ENCODE assay signal across 12 cellular contexts in the genomic region with DNA sequence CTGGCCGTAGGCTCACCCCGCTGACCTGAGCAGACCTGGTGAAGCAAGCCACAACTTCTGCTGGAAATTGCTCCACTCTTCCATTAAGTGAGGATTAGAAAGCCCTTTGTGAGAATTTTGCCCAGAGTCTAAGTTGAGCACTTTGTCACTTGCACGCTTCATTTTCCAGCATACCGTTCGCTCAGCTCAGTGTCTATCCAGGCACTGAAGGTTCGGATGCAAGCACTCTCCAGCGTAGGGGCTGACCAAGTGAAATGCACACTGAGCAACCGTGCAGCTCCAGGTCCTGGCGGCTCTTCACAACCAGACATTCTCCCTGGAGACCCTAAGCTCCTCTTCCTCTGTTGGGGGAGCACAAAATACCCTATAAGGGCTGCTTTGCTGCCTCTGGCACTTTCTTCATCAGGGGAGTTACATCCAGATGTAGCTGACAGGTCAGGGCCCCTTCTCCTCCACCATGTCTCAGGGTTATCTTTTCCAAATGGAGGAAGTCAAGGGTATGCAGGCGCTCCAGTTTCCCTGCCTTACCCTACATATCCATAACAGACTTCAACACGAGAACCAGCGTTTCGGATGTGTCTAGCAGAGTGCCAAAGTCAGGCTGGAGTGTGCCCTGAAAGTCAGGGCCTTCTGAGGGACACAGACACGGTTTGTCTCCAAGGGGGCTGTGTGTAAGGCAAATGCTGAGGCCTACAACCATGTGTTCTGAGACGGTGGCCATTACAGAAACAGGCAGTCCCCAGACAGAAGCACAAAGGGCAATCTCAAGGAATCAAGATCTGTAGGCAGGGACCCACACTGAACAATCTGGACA.
"Had no signal": no experiment of that assay in that cellular context is flagged by ENCODE, and none has a peak within 500 bp of the region (broad histone marks: within the 10 kb centered on the region; RNA-seq: fewer than 3 reads in every experiment).

No MANE protein-coding gene starts in this region.

- H3K9me3 Mint-ChIP-seq: activated naive CD4-positive, alpha-beta T cell treated with anti-CD3 and anti-CD28 coated beads, Interleukin-2, amount 10 ng/mL, durations not matched to agents 7 days and 5 days; stimulated activated memory B cell treated with anti-CD40 and anti-IgM and Interleukin-4, amounts not matched to agents 10 μg/mL and 1 μg/mL and 100 μg/mL, for 72 hours had no signal

- H3K4me3 Mint-ChIP-seq: activated naive CD4-positive, alpha-beta T cell treated with anti-CD3 and anti-CD28 coated beads, Interleukin-2, amount 10 ng/mL, durations not matched to agents 7 days and 5 days; stimulated activated memory B cell treated with anti-CD40 and anti-IgM and Interleukin-4, amounts not matched to agents 10 μg/mL and 1 μg/mL and 100 μg/mL, for 72 hours had no signal

- H3K4me1 Mint-ChIP-seq: activated naive CD4-positive, alpha-beta T cell treated with anti-CD3 and anti-CD28 coated beads, Interleukin-2, amount 10 ng/mL, durations not matched to agents 7 days and 5 days had no signal

- DNase-seq: activated CD4-positive, alpha-beta T cell treated with anti-CD3 and anti-CD28 coated beads for 1 hour; activated CD4-positive, alpha-beta T cell treated with anti-CD3 and anti-CD28 coated beads, Interleukin-2, amount 50 U/mL, for 4 hours; activated naive CD4-positive, alpha-beta T cell treated with anti-CD3 and anti-CD28 coated beads, Interleukin-2, amount 10 ng/mL, durations not matched to agents 7 days and 5 days; adrenal gland; colonic mucosa; hypothalamus; occipital lobe; SK-N-SH; stimulated activated CD4-positive, alpha-beta T cell treated with anti-CD3 and anti-CD28 coated beads, Interleukin-2, amount 100 ng/mL, for 48 hours; T-helper 1 cell; T1000 had no signal

- H3K27ac Mint-ChIP-seq: activated naive CD4-positive, alpha-beta T cell treated with anti-CD3 and anti-CD28 coated beads, Interleukin-2, amount 10 ng/mL, durations not matched to agents 7 days and 5 days; stimulated activated memory B cell treated with anti-CD40 and anti-IgM and Interleukin-4, amounts not matched to agents 10 μg/mL and 1 μg/mL and 100 μg/mL, for 72 hours had no signal

- ATAC-seq: stimulated activated memory B cell treated with anti-CD40 and anti-IgM and Interleukin-4, amounts not matched to agents 10 μg/mL and 1 μg/mL and 100 μg/mL, for 72 hours had no signal

- H3K36me3 Mint-ChIP-seq: activated naive CD4-positive, alpha-beta T cell treated with anti-CD3 and anti-CD28 coated beads, Interleukin-2, amount 10 ng/mL, durations not matched to agents 7 days and 5 days; stimulated activated memory B cell treated with anti-CD40 and anti-IgM and Interleukin-4, amounts not matched to agents 10 μg/mL and 1 μg/mL and 100 μg/mL, for 72 hours had no signal
